Comparison of ENCODE assay signal across 1 cellular context in genomic region chr3:20064796-20065564, GRCh38.
TF ChIP-seq lines count a peak whose summit lies in the region.

No MANE protein-coding gene starts in this region.

TF ChIP-seq in K562, 482 proteins besides CTCF, POLR2A, EP300 and RAD21 (continued from another document):
- TF ChIP-seq AFF4 (CRISPR knock-in tag; IDR thresholded peaks at IDR 0.05), result no peak
- peak; percentile 85 for TF ChIP-seq TAL1 (IDR thresholded peaks at IDR 0.05)
- TF ChIP-seq MCM5 (IDR thresholded peaks at IDR 0.05; ENCODE audit: low read depth), result no peak
- no peak for TF ChIP-seq PBX2 (CRISPR knock-in tag; IDR thresholded peaks at IDR 0.05; ENCODE audit: low read depth)
- peak; percentile 31 for TF ChIP-seq PBX2 (tag; conservative IDR thresholded peaks at IDR 0.05; ENCODE audit: low read depth)
- TF ChIP-seq PTBP1 (IDR thresholded peaks at IDR 0.05; ENCODE audit: low read depth, low read length), result no peak
- peak; percentile 41 for TF ChIP-seq DACH1 (IDR thresholded peaks at IDR 0.05; ENCODE audit: partially characterized antibody)
- peak; percentile 88 for TF ChIP-seq ARID1B (IDR thresholded peaks at IDR 0.05)
- peak; percentile 56; the same call in 1 of the 2 replicates for TF ChIP-seq KLF16 (IDR thresholded peaks at IDR 0.05)
- peak; percentile 29; the same call in 1 of the 2 replicates for TF ChIP-seq CTBP1 (IDR thresholded peaks at IDR 0.05; ENCODE audit: borderline replicate concordance)
- peak; percentile 95 for TF ChIP-seq CBFA2T3 (IDR thresholded peaks at IDR 0.05)
- TF ChIP-seq MEIS2 (IDR thresholded peaks at IDR 0.05; ENCODE audit: partially characterized antibody), result peak; percentile 39
- no peak for TF ChIP-seq KDM2B (CRISPR knock-in tag; IDR thresholded peaks at IDR 0.05)
- no peak for TF ChIP-seq HNRNPK (IDR thresholded peaks at IDR 0.05; ENCODE audit: low read depth, low read length, poor library complexity, severe bottlenecking)
- 0 out of 2 replicates have a peak, but pooled peaks have one; percentile 10 for TF ChIP-seq CEBPB (tag; IDR thresholded peaks at IDR 0.05)
- peak; percentile 31; the same call in 1 of the 2 replicates for TF ChIP-seq SMAD4 (CRISPR knock-in tag; conservative IDR thresholded peaks at IDR 0.05)
- TF ChIP-seq ZNF184 (CRISPR knock-in tag; IDR thresholded peaks at IDR 0.05), result no peak
- peak; percentile 92 for TF ChIP-seq CBFA2T2 (conservative IDR thresholded peaks at IDR 0.05)
- peak; percentile 28; the same call in 1 of the 2 replicates for TF ChIP-seq ZBTB2 (IDR thresholded peaks at IDR 0.05)
- TF ChIP-seq STAT6 (CRISPR knock-in tag; IDR thresholded peaks at IDR 0.05), result no peak
- no peak for TF ChIP-seq SIRT6 (IDR thresholded peaks at IDR 0.05; ENCODE audit: low read depth, low read length)
- no peak for TF ChIP-seq TSC22D4 (tag; IDR thresholded peaks at IDR 0.05)
- TF ChIP-seq E4F1 (CRISPR knock-in tag; IDR thresholded peaks at IDR 0.05; ENCODE audit: borderline replicate concordance), result no peak
- TF ChIP-seq MXD1 (CRISPR knock-in tag; IDR thresholded peaks at IDR 0.05; ENCODE audit: borderline replicate concordance, poor library complexity, severe bottlenecking), result no peak
- TF ChIP-seq MNT (conservative IDR thresholded peaks at IDR 0.05), result 0 out of 4 replicates have a peak, but pooled peaks of 1 of the 2 experiments have one; percentile 26
- TF ChIP-seq TCF3 (CRISPR knock-in tag; IDR thresholded peaks at IDR 0.05), result peak; percentile 88
- TF ChIP-seq MTA2 (IDR thresholded peaks at IDR 0.05; ENCODE audit: low read depth), result peak; percentile 72
- 0 out of 2 replicates have a peak, but pooled peaks have one; percentile 25 for TF ChIP-seq ZNF316 (IDR thresholded peaks at IDR 0.05)
- TF ChIP-seq TBL1XR1 (IDR thresholded peaks at IDR 0.05; ENCODE audit: low read length in 2 of 2), result 0 out of 4 replicates have a peak, but pooled peaks of 1 of the 2 experiments have one; percentile 33
- peak; percentile 55; the same call in 1 of the 2 replicates for TF ChIP-seq ZNF592 (IDR thresholded peaks at IDR 0.05)
- no peak for TF ChIP-seq ZNF282 (CRISPR knock-in tag; IDR thresholded peaks at IDR 0.05)
- no peak for TF ChIP-seq RNF2 (IDR thresholded peaks at IDR 0.05)
- TF ChIP-seq GATAD2A (IDR thresholded peaks at IDR 0.05), result 0 out of 2 replicates have a peak, but pooled peaks have one; percentile 18
- no peak for TF ChIP-seq OTX1 (CRISPR knock-in tag; IDR thresholded peaks at IDR 0.05)
- peak; percentile 64; the same call in 1 of the 2 replicates for TF ChIP-seq GATA2 (CRISPR knock-in tag; IDR thresholded peaks at IDR 0.05)
- TF ChIP-seq SRF (CRISPR knock-in tag; IDR thresholded peaks at IDR 0.05), result peak in 1 of 2 experiments; percentile 92; a peak in 2 of 4 replicates
- peak; percentile 67 for TF ChIP-seq PML (IDR thresholded peaks at IDR 0.05; ENCODE audit: low read length)
- no peak for TF ChIP-seq HDGF (IDR thresholded peaks at IDR 0.05)
- peak in 1 of 2 experiments; percentile 61; a peak in 1 of 4 replicates for TF ChIP-seq HDAC1 (IDR thresholded peaks at IDR 0.05)
- TF ChIP-seq ZC3H4 (CRISPR knock-in tag; IDR thresholded peaks at IDR 0.05; ENCODE audit: borderline replicate concordance), result no peak
- no peak for TF ChIP-seq RAD51 (IDR thresholded peaks at IDR 0.05; ENCODE audit: borderline replicate concordance, low read depth)
- TF ChIP-seq DPF2 (IDR thresholded peaks at IDR 0.05), result peak; percentile 69
- peak; percentile 77 for TF ChIP-seq NFIC (IDR thresholded peaks at IDR 0.05)
- no peak for TF ChIP-seq CHD4 (IDR thresholded peaks at IDR 0.05; ENCODE audit: insufficient read depth, insufficient replicate concordance, low read depth, low read length, poor library complexity, severe bottlenecking)
- peak; percentile 87 for TF ChIP-seq TEAD4 (IDR thresholded peaks at IDR 0.05; ENCODE audit: low read length)
- TF ChIP-seq TEAD4 (CRISPR knock-in tag; IDR thresholded peaks at IDR 0.05; ENCODE audit: borderline replicate concordance), result no peak
